ENCODE assay signal across 8 cellular contexts in the genomic region with DNA sequence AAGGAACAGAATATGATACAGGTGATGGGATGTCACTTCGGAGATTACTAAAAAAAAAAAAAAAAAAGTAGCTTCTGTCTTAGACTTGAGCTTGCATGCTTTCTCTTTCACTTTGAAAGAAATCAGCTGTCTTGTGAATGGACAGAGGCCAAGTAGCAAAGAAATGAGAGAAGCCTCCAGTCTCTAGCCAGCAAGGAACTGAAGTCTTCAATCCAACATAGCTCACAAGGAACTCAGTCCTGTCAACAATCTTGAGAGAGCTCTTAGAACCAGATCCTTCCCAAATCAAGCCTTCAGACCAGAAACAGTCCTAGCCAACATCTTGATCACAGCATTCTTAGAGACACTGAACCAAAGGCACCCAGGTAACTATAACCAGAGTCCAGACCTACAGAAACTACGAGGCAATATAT. TPM values are rescaled to one million over a fixed set of nuclear protein-coding genes. Genes with fewer than 3 reads are reported as not detected.
DNase-seq lines count a peak whose midpoint lies in the region; ATAC-seq and TF ChIP-seq lines count a peak whose summit lies in the region.

No MANE protein-coding gene starts in this region.

- TF ChIP-seq POLR2A in breast epithelium (IDR thresholded peaks at IDR 0.05) (no peak), upper lobe of left lung (IDR thresholded peaks at IDR 0.05) (no peak)

- H3K27ac Mint-ChIP-seq in MCF 10A (ENCODE audit: low read depth, unreplicated experiment): peak overlapping the region; percentile 51
- peak overlapping the region; percentile 76 for H3K27ac Mint-ChIP-seq in activated naive CD8-positive, alpha-beta T cell treated with anti-CD3 and anti-CD28 coated beads, Interleukin-2, amount 50 U/mL, for 24 hours

- no peaks in the 10 kb centered on the region for H3K36me3 ChIP-seq in breast epithelium
- peaks cover 0 to 13% (median 2%) of the 10 kb centered on the region in 4 donors for H3K36me3 ChIP-seq in upper lobe of left lung
- peaks cover 12% of the 10 kb centered on the region for H3K36me3 ChIP-seq in WERI-Rb-1

- H3K4me1 ChIP-seq in breast epithelium (no peaks in the 10 kb centered on the region), upper lobe of left lung (peaks cover 58 to 76% (median 61%) of the 10 kb centered on the region in 4 donors)

- no TSS peak for BruUV-seq in MCF 10A (replicated peaks; lab: Mats Ljungman, UMichigan)

- TF ChIP-seq CTCF in MCF 10A (IDR thresholded peaks at IDR 0.05; ENCODE audit: unreplicated experiment) (no peak), breast epithelium (IDR thresholded peaks at IDR 0.05) (no peak), upper lobe of left lung (IDR thresholded peaks at IDR 0.05) (no peak), WERI-Rb-1 (IDR thresholded peaks at IDR 0.05; ENCODE audit: low read depth, low read length) (no peak)

- intact Hi-C loops in MCF 10A (cut with micrococcal nuclease) (no loop called here), breast epithelium (cut with DNase I; ENCODE audit: low total_unique reads) (no loop called here)

- DNase-seq in MCF 10A (ENCODE audit: unreplicated experiment) (peak; percentile 33), breast epithelium (ENCODE audit: low spot score in 2 of 2) (no peak), kidney tubule cell (ENCODE audit: low spot score) (peak; percentile 41), upper lobe of left lung (no peak), WERI-Rb-1 (no peak), NCI-H82 (lab: John Stamatoyannopoulos, UW) (no peak)
- DNase-seq in activated naive CD8-positive, alpha-beta T cell treated with anti-CD3 and anti-CD28 coated beads, Interleukin-2, amount 50 U/mL, for 24 hours: no peak

- H3K4me3 Mint-ChIP-seq in MCF 10A (ENCODE audit: unreplicated experiment): peak overlapping the region; percentile 40
- peak overlapping the region; percentile 50 for H3K4me3 Mint-ChIP-seq in activated naive CD8-positive, alpha-beta T cell treated with anti-CD3 and anti-CD28 coated beads, Interleukin-2, amount 50 U/mL, for 24 hours

- H3K4me3 ChIP-seq in breast epithelium: no peak overlapping the region
- peak overlapping the region in 1 of 4 donors; percentile 15 for H3K4me3 ChIP-seq in upper lobe of left lung
- H3K4me3 ChIP-seq in WERI-Rb-1 (ENCODE audit: low read depth, low read length): no peak overlapping the region

- H3K27me3 Mint-ChIP-seq in MCF 10A (ENCODE audit: insufficient read depth, unreplicated experiment): no peaks in the 10 kb centered on the region
- no peaks in the 10 kb centered on the region for H3K27me3 Mint-ChIP-seq in activated naive CD8-positive, alpha-beta T cell treated with anti-CD3 and anti-CD28 coated beads, Interleukin-2, amount 50 U/mL, for 24 hours

- no peaks in the 10 kb centered on the region for H3K9me3 ChIP-seq in breast epithelium
- H3K9me3 ChIP-seq in upper lobe of left lung: no peaks in the 10 kb centered on the region
- H3K9me3 ChIP-seq in WERI-Rb-1 (ENCODE audit: severe bottlenecking): no peaks in the 10 kb centered on the region

- WGBS in upper lobe of left lung, 2 donors: 35 to 43% methylated on average over 2 of the region's 2 CpGs

- H3K4me1 Mint-ChIP-seq in MCF 10A (ENCODE audit: insufficient read depth, unreplicated experiment): peaks cover 43% of the 10 kb centered on the region
- peaks cover 80% of the 10 kb centered on the region for H3K4me1 Mint-ChIP-seq in activated naive CD8-positive, alpha-beta T cell treated with anti-CD3 and anti-CD28 coated beads, Interleukin-2, amount 50 U/mL, for 24 hours

- ATAC-seq in HG03103 (IDR thresholded peaks at IDR 0.05; ENCODE audit: low read depth, unreplicated experiment) (peak; percentile 62), upper lobe of left lung (ENCODE audit: low FRiP score in 2 of 2) (peak; percentile 53 to 63)
- peak; percentile 47 for ATAC-seq in activated naive CD8-positive, alpha-beta T cell treated with anti-CD3 and anti-CD28 coated beads, Interleukin-2, amount 50 U/mL, for 24 hours

- H3K9me3 Mint-ChIP-seq in MCF 10A (ENCODE audit: unreplicated experiment): peaks cover 10% of the 10 kb centered on the region
- no peaks in the 10 kb centered on the region for H3K9me3 Mint-ChIP-seq in activated naive CD8-positive, alpha-beta T cell treated with anti-CD3 and anti-CD28 coated beads, Interleukin-2, amount 50 U/mL, for 24 hours

- H3K27me3 ChIP-seq in breast epithelium (no peaks in the 10 kb centered on the region), upper lobe of left lung (no peaks in the 10 kb centered on the region), WERI-Rb-1 (ENCODE audit: insufficient read depth, low read depth, severe bottlenecking) (no peaks in the 10 kb centered on the region)

- TF ChIP-seq EP300 in upper lobe of left lung (IDR thresholded peaks at IDR 0.05): no peak

- CTCF ChIA-PET in MCF 10A (lab: Yijun Ruan, JAX): interaction anchor here (0.6 to 0.7 kb wide), 3 partner anchors 31 to 261 kb away, joined by 3 to 5 read pairs (median 4); no protein-coding TSS in a partner anchor

- peaks cover 80% of the 10 kb centered on the region for H3K36me3 Mint-ChIP-seq in MCF 10A (ENCODE audit: insufficient read depth, unreplicated experiment)
- H3K36me3 Mint-ChIP-seq in activated naive CD8-positive, alpha-beta T cell treated with anti-CD3 and anti-CD28 coated beads, Interleukin-2, amount 50 U/mL, for 24 hours (ENCODE audit: low read depth): peaks cover 61% of the 10 kb centered on the region

- POLR2A ChIA-PET in MCF 10A (lab: Yijun Ruan, JAX): interaction anchor here (0.6 to 1.4 kb wide), 3 partner anchors 8 to 1601 kb away, joined by 3 read pairs; a partner anchor contains a TSS

- H3K27ac ChIP-seq in breast epithelium (peak overlapping the region in 1 of 2 donors; percentile 26), upper lobe of left lung (peak overlapping the region in 1 of 4 donors; percentile 73), WERI-Rb-1 (no peak overlapping the region)

RNA-seq across cellular contexts. Expression of a gene that starts 7.7 kb away (rescaled TPM):
- total RNA-seq in MCF 10A (2022) (113 and 132 TPM in 2 replicates), breast epithelium (100 to 1,000 TPM; 130 to 341 (median 250) TPM), upper lobe of left lung (100 to 1,000 TPM in 5 of 6 donors, 10 to 100 TPM in 1; 93.7 to 583 (median 146) TPM)

RNA-seq across cellular contexts. Expression of a gene that starts 55.4 kb away (rescaled TPM):
- total RNA-seq in MCF 10A (2022) (25.4 and 29.6 TPM in 2 replicates), breast epithelium (10 to 100 TPM; 35.0 to 71.7 (median 66.2) TPM), upper lobe of left lung (10 to 100 TPM; 26.0 to 84.3 (median 43.3) TPM)

Comparison
In these comparisons a context has a peak if more than half of its experiments do, and no peak if none do; other contexts are left out.
1. DNase-seq: peak in MCF 10A (single experiment) and kidney tubule cell (single experiment); none in breast epithelium (0 of 2), activated naive CD8-positive, alpha-beta T cell treated with anti-CD3 and anti-CD28 coated beads, Interleukin-2, amount 50 U/mL, for 24 hours (single experiment), upper lobe of left lung (0 of 2), WERI-Rb-1 (single experiment) and NCI-H82 (single experiment).
2. Peak in every context shown above with its lines, with median percentiles within 50 percentile points of each other: ATAC-seq.